In the genomic region with DNA sequence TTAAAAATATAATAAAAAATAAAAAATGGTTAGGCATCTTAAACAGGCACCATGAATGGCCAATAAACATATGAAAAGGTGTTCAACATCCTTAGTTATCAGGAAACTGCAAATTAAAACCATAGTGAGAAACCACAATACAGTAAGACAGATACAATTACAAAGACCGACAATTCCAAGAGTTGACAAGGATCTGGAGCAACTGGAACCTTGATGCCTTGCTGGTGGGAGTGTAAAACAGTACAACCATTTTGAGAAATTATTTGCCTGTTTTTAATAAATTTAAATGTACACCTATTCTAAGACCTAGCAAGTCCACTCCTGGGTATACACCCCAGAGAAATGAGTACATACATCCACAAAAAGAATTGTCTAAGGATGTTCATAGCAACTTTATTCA, we compare ENCODE assay signal across 35 cellular contexts.
"Had no signal": no experiment of that assay in that cellular context is flagged by ENCODE, and none has a peak within 500 bp of the region (broad histone marks: within the 10 kb centered on the region; RNA-seq: fewer than 3 reads in every experiment).

No MANE protein-coding gene starts in this region.

- DNase-seq: Karpas-422, Kasumi-1, MG63, MM.1S, MV-4-11, NCI-H1048, NCI-H1092, NCI-H1092 treated with DMSO at 0.1 percent for 48 hours, NCI-H1105, NCI-H1105 treated with DMSO at 0.1 percent for 48 hours, NCI-H1417, NCI-H1417 treated with DMSO at 0.1 percent for 48 hours, NCI-H1436, NCI-H1436 treated with DMSO at 0.1 percent for 48 hours, NCI-H146, NCI-H1694, NCI-H1694 treated with DMSO at 0.1 percent for 48 hours, NCI-H187, NCI-H187 treated with DMSO at 0.1 percent for 48 hours, NCI-H1930, NCI-H2029, NCI-H2029 treated with DMSO at 0.1 percent for 48 hours, NCI-H2081, NCI-H2081 treated with DMSO at 0.1 percent for 48 hours, NCI-H2107, NCI-H2171, NCI-H2171 treated with DMSO at 0.1 percent for 48 hours, NCI-H2227 treated with DMSO at 0.1 percent for 48 hours, NCI-H226, NCI-H345, NCI-H446, NCI-H446 treated with DMSO at 0.1 percent for 48 hours, NCI-H510A, NCI-H510A treated with DMSO at 0.1 percent for 48 hours, NCI-H524 had no signal

- H3K36me3 ChIP-seq: MG63 had no signal

- H3K4me3 ChIP-seq: MG63 had no signal

- H3K27me3 ChIP-seq: MG63 had no signal
